In genomic region chr16:51095890-51096626, GRCh38 we compare ENCODE assay signal across 1 cellular context.
TF ChIP-seq lines count a peak whose summit lies in the region.

No MANE protein-coding gene starts in this region.

TF ChIP-seq in HepG2, 621 proteins besides CTCF, POLR2A, EP300 and RAD21 (continued from another document):
- TF ChIP-seq FUBP1 (CRISPR knock-in tag; IDR thresholded peaks at IDR 0.05; ENCODE audit: borderline replicate concordance) (no peak), ZNF441 (CRISPR knock-in tag; IDR thresholded peaks at IDR 0.05; ENCODE audit: borderline replicate concordance) (no peak), SALL1 (CRISPR knock-in tag; IDR thresholded peaks at IDR 0.05) (peak; percentile 25; the same call in 1 of the 2 replicates), TAF15 (IDR thresholded peaks at IDR 0.05; ENCODE audit: low read depth, low read length, poor library complexity, severe bottlenecking) (no peak), ZMYM4 (CRISPR knock-in tag; IDR thresholded peaks at IDR 0.05) (0 out of 2 replicates have a peak, but pooled peaks have one; percentile 14), SNAPC2 (CRISPR knock-in tag; IDR thresholded peaks at IDR 0.05) (no peak), KDM5B (CRISPR knock-in tag; IDR thresholded peaks at IDR 0.05; ENCODE audit: borderline replicate concordance) (no peak), GATAD2A (CRISPR knock-in tag; IDR thresholded peaks at IDR 0.05) (peak; percentile 8; the same call in 1 of the 2 replicates), ZNF10 (CRISPR knock-in tag; IDR thresholded peaks at IDR 0.05; ENCODE audit: borderline replicate concordance, low read depth) (no peak), ZNF317 (CRISPR knock-in tag; IDR thresholded peaks at IDR 0.05) (peak; percentile 70; the same call in 1 of the 2 replicates), ZNF235 (CRISPR knock-in tag; IDR thresholded peaks at IDR 0.05; ENCODE audit: borderline replicate concordance) (no peak), ZNF543 (CRISPR knock-in tag; IDR thresholded peaks at IDR 0.05) (no peak), HMGXB4 (CRISPR knock-in tag; IDR thresholded peaks at IDR 0.05; ENCODE audit: borderline replicate concordance in 1 of 2, low read depth in 1 of 2) (no peak), REST (IDR thresholded peaks at IDR 0.05; ENCODE audit: borderline replicate concordance in 1 of 2, low read depth in 1 of 2, low read length in 2 of 2) (no peak), ZNF724P (CRISPR knock-in tag; IDR thresholded peaks at IDR 0.05; ENCODE audit: borderline replicate concordance) (no peak), IKZF1 (IDR thresholded peaks at IDR 0.05) (no peak), ZMYM2 (CRISPR knock-in tag; IDR thresholded peaks at IDR 0.05) (peak; percentile 37; the same call in 1 of the 2 replicates), HIVEP1 (CRISPR knock-in tag; IDR thresholded peaks at IDR 0.05) (no peak), XRCC5 (optimal IDR thresholded peaks at IDR 0.05; ENCODE audit: low read length) (peak; percentile 74), ZNF18 (CRISPR knock-in tag; IDR thresholded peaks at IDR 0.05; ENCODE audit: insufficient replicate concordance) (peak; percentile 72), HNF4A (CRISPR knock-in tag; IDR thresholded peaks at IDR 0.05) (0 out of 2 replicates have a peak, but pooled peaks have one; percentile 27)
- TF ChIP-seq, protein P1, sequence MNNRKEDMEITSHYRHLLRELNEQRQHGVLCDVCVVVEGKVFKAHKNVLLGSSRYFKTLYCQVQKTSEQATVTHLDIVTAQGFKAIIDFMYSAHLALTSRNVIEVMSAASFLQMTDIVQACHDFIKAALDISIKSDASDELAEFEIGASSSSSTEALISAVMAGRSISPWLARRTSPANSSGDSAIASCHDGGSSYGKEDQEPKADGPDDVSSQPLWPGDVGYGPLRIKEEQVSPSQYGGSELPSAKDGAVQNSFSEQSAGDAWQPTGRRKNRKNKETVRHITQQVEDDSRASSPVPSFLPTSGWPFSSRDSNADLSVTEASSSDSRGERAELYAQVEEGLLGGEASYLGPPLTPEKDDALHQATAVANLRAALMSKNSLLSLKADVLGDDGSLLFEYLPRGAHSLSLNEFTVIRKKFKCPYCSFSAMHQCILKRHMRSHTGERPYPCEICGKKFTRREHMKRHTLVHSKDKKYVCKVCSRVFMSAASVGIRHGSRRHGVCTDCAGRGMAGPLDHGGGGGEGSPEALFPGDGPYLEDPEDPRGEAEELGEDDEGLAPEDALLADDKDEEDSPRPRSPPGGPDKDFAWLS (CRISPR knock-in tag; IDR thresholded peaks at IDR 0.05; ENCODE audit: borderline replicate concordance): no peak
- TF ChIP-seq, protein P2, sequence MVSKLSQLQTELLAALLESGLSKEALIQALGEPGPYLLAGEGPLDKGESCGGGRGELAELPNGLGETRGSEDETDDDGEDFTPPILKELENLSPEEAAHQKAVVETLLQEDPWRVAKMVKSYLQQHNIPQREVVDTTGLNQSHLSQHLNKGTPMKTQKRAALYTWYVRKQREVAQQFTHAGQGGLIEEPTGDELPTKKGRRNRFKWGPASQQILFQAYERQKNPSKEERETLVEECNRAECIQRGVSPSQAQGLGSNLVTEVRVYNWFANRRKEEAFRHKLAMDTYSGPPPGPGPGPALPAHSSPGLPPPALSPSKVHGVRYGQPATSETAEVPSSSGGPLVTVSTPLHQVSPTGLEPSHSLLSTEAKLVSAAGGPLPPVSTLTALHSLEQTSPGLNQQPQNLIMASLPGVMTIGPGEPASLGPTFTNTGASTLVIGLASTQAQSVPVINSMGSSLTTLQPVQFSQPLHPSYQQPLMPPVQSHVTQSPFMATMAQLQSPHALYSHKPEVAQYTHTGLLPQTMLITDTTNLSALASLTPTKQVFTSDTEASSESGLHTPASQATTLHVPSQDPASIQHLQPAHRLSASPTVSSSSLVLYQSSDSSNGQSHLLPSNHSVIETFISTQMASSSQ (IDR thresholded peaks at IDR 0.05; ENCODE audit: low read depth): peak; percentile 78
- TF ChIP-seq, protein P2 (CRISPR knock-in tag; IDR thresholded peaks at IDR 0.05; ENCODE audit: borderline replicate concordance): no peak
